8 cellular contexts compared by ENCODE assay signal in genomic region chr17:21286771-21287702, GRCh38. TPM values are rescaled to one million over a fixed set of nuclear protein-coding genes. Genes with fewer than 3 reads are reported as not detected.
DNase-seq lines count a peak whose midpoint lies in the region; ATAC-seq and TF ChIP-seq lines count a peak whose summit lies in the region.

No MANE protein-coding gene starts in this region.

- no peaks in the 10 kb centered on the region for H3K36me3 Mint-ChIP-seq in T-helper 17 cell (ENCODE audit: low read depth)

- H3K27me3 Mint-ChIP-seq in T-helper 17 cell = no peaks in the 10 kb centered on the region

- no peak for TF ChIP-seq POLR2A in erythroblast (IDR thresholded peaks at IDR 0.05; ENCODE audit: low read length)

- peaks cover 48% of the 10 kb centered on the region for H3K4me1 Mint-ChIP-seq in T-helper 17 cell

- peak; percentile 1 for ATAC-seq in GM18907 (IDR thresholded peaks at IDR 0.05; ENCODE audit: unreplicated experiment)
- no peak for ATAC-seq in T-helper 17 cell
- no peak for ATAC-seq in GM21619 (IDR thresholded peaks at IDR 0.05; ENCODE audit: unreplicated experiment)

- H3K4me3 Mint-ChIP-seq in T-helper 17 cell = peak overlapping the region; percentile 96

- DNase-seq in T-helper 17 cell = no peak
- peak; percentile 39 to 46 for DNase-seq in erythroblast (lab: John Stamatoyannopoulos, UW)
- peak; percentile 63 for DNase-seq in renal cortical epithelial cell (ENCODE audit: low read depth)
- DNase-seq in putamen (ENCODE audit: low spot score) = no peak
- DNase-seq in ecto neural progenitor cell (ENCODE audit: low spot score) = no peak
- no peak for DNase-seq in islet precursor cell

- H3K27ac Mint-ChIP-seq in T-helper 17 cell = peak overlapping the region; percentile 97

- H3K9me3 ChIP-seq in T-helper 17 cell (ENCODE audit: control insufficient read depth, low read length, poor library complexity, severe bottlenecking) = no peaks in the 10 kb centered on the region

RNA-seq across cellular contexts. Expression of gene MAP2K3, which starts 2.5 kb away (rescaled TPM):
- total RNA-seq in T-helper 17 cell = 10 to 100 TPM; 61.2 to 73.0 TPM
- 22.4 and 22.8 TPM in 2 replicates for total RNA-seq in renal cortical epithelial cell

RNA-seq across cellular contexts. Expression of gene NATD1, which starts 33.8 kb away (rescaled TPM):
- total RNA-seq in T-helper 17 cell = 1 to 10 TPM; 4.9 to 8.4 TPM
- 2.1 and 13.4 TPM in 2 replicates for total RNA-seq in renal cortical epithelial cell

Comparison
In these comparisons a context has a peak if more than half of its experiments do, and no peak if none do; other contexts are left out.
1. DNase-seq: peak in erythroblast (2 of 2) and renal cortical epithelial cell (single experiment); none in T-helper 17 cell (0 of 3), putamen (single experiment), ecto neural progenitor cell (single experiment) and islet precursor cell (single experiment).